15 cellular contexts compared by ENCODE assay signal in the genomic region with DNA sequence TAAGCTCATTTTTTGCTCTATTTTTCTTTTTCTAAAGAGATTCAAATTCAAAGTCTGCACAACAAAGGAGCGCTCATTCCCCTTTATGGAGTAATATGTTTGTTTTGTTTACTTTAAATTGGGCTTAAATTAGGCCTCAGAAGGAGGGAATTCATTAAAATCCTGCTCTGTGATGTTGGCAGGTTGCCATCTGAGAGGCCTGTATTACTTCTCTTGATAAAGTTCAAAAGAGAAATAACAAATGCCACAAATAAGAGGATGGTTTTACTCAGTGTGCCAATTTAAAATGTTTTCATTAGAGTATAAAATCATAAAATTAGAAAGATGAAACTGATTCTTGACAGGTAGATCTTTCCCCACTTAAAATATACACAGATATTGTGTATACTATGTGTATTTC.
"Had no signal": no experiment of that assay in that cellular context is flagged by ENCODE, and none has a peak within 500 bp of the region (broad histone marks: within the 10 kb centered on the region; RNA-seq: fewer than 3 reads in every experiment).

No MANE protein-coding gene starts in this region.

- DNase-seq: activated CD4-positive, alpha-beta T cell treated with anti-CD3 and anti-CD28 coated beads, Interleukin-2, amount 10 ng/mL, durations not matched to agents 7 days and 5 days; activated CD8-positive, alpha-beta T cell treated with anti-CD3 and anti-CD28 coated beads, Interleukin-2, amount 10 ng/mL, durations not matched to agents 7 days and 5 days; activated naive CD4-positive, alpha-beta T cell treated with anti-CD3 and anti-CD28 coated beads for 36 hours; activated T-cell treated with anti-CD3 and anti-CD28 coated beads, Interleukin-2, amount 50 U/mL, for 24 hours; cortex of kidney; effector CD4-positive, alpha-beta T cell; immature natural killer cell; kidney glomerular epithelial cell; left ventricle myocardium superior; naive thymus-derived CD8-positive, alpha-beta T cell; psoas muscle; right lobe of liver; small intestine; stimulated activated CD4-positive, alpha-beta T cell treated with anti-CD3 and anti-CD28 coated beads, Interleukin-4, amount 100 ng/mL, for 1 hour; upper lobe of left lung had no signal
